ENCODE assay signal across 29 cellular contexts in genomic region chr15:27847775-27848710, GRCh38.
DNase-seq lines count a peak whose midpoint lies in the region; ATAC-seq and TF ChIP-seq lines count a peak whose summit lies in the region.
"Had no signal": no experiment of that assay in that cellular context is flagged by ENCODE, and none has a peak within 500 bp of the region (broad histone marks: within the 10 kb centered on the region; RNA-seq: fewer than 3 reads in every experiment).

No MANE protein-coding gene starts in this region.

- no peaks in the 10 kb centered on the region for H3K4me1 Mint-ChIP-seq in activated T-cell treated with anti-CD3 and anti-CD28 coated beads, Interleukin-2, amount 50 U/mL, for 72 hours (ENCODE audit: low read depth)
- H3K4me1 Mint-ChIP-seq: B cell; naive thymus-derived CD4-positive, alpha-beta T cell; WTC11 had no signal

- H3K27me3 Mint-ChIP-seq in activated T-cell treated with anti-CD3 and anti-CD28 coated beads, Interleukin-2, amount 50 U/mL, for 72 hours (ENCODE audit: low read depth) = no peaks in the 10 kb centered on the region
- H3K27me3 Mint-ChIP-seq: B cell had no signal

- no peak overlapping the region for H3K27ac ChIP-seq in RWPE2 (ENCODE audit: poor library complexity, severe bottlenecking)
- H3K27ac ChIP-seq: heart left ventricle, SK-N-MC had no signal

- H3K4me3 ChIP-seq in RWPE2 (ENCODE audit: severe bottlenecking) = no peak overlapping the region
- H3K4me3 ChIP-seq: heart left ventricle, SK-N-MC had no signal

- H3K9me3 ChIP-seq in RWPE2 (ENCODE audit: severe bottlenecking) = no peaks in the 10 kb centered on the region

- H3K27me3 ChIP-seq in RWPE2 (ENCODE audit: insufficient read depth, poor library complexity, severe bottlenecking) = no peaks in the 10 kb centered on the region
- H3K27me3 ChIP-seq: heart left ventricle had no signal

- no peak overlapping the region for H3K4me3 Mint-ChIP-seq in activated T-cell treated with anti-CD3 and anti-CD28 coated beads, Interleukin-2, amount 50 U/mL, for 72 hours
- H3K4me3 Mint-ChIP-seq: B cell; CD8-positive, alpha-beta T cell; WTC11 had no signal

- TF ChIP-seq CTCF in RWPE2 (IDR thresholded peaks at IDR 0.05; ENCODE audit: poor library complexity, severe bottlenecking) = no peak

- peak; percentile 28 for DNase-seq in NCI-H1417 treated with DMSO at 0.1 percent for 48 hours (lab: John Stamatoyannopoulos, UW)
- DNase-seq in NCI-H2171 (lab: John Stamatoyannopoulos, UW) = peak; percentile 44
- peak; percentile 48 for DNase-seq in RWPE2 (ENCODE audit: low spot score)
- DNase-seq in mesenteric fat pad (ENCODE audit: low spot score) = peak; percentile 79
- no peak for DNase-seq in activated T-cell treated with anti-CD3 and anti-CD28 coated beads, Interleukin-2, amount 50 U/mL, for 72 hours
- DNase-seq in central memory CD4-positive, alpha-beta T cell = no peak
- DNase-seq: ACHN; activated CD4-positive, alpha-beta T cell treated with anti-CD3 and anti-CD28 coated beads, Interleukin-2, amount 50 U/mL, for 1 hour; activated gamma-delta T cell treated with Interleukin-2 at 50 U/mL for 16 hours; activated T-cell treated with anti-CD3 and anti-CD28 coated beads, Interleukin-2, amount 50 U/mL, for 1 hour; CD8-positive, alpha-beta T cell; dermis blood vessel endothelial cell; DMS153; foreskin fibroblast; heart left ventricle; IMR-90; naive thymus-derived CD4-positive, alpha-beta T cell; NCI-H1694 treated with DMSO at 0.1 percent for 48 hours; NCI-H226; nucleus accumbens; stimulated activated CD4-positive, alpha-beta T cell treated with anti-CD3 and anti-CD28 coated beads, Interleukin-4, amount 100 ng/mL, for 4 hours; trophoblast cell had no signal

- no peak overlapping the region for H3K27ac Mint-ChIP-seq in activated T-cell treated with anti-CD3 and anti-CD28 coated beads, Interleukin-2, amount 50 U/mL, for 72 hours
- H3K27ac Mint-ChIP-seq: B cell; CD8-positive, alpha-beta T cell; naive thymus-derived CD4-positive, alpha-beta T cell; WTC11 had no signal

- peaks cover 10% of the 10 kb centered on the region for H3K4me1 ChIP-seq in RWPE2 (ENCODE audit: insufficient read depth, poor library complexity, severe bottlenecking)
- H3K4me1 ChIP-seq: heart left ventricle had no signal

- H3K36me3 ChIP-seq in RWPE2 (ENCODE audit: low read depth) = no peaks in the 10 kb centered on the region
- H3K36me3 ChIP-seq: heart left ventricle had no signal

- H3K36me3 Mint-ChIP-seq in activated T-cell treated with anti-CD3 and anti-CD28 coated beads, Interleukin-2, amount 50 U/mL, for 72 hours (ENCODE audit: insufficient read depth in 2 of 2) = peaks cover 3% of the 10 kb centered on the region in 2 donors
- H3K36me3 Mint-ChIP-seq: CD8-positive, alpha-beta T cell; WTC11 had no signal

- H3K9me3 Mint-ChIP-seq in activated T-cell treated with anti-CD3 and anti-CD28 coated beads, Interleukin-2, amount 50 U/mL, for 72 hours = peaks cover 3% of the 10 kb centered on the region in 2 donors
- H3K9me3 Mint-ChIP-seq: CD8-positive, alpha-beta T cell had no signal

- no peak for ATAC-seq in RWPE2 (ENCODE audit: low read depth)
- ATAC-seq in activated T-cell treated with anti-CD3 and anti-CD28 coated beads, Interleukin-2, amount 50 U/mL, for 72 hours (replicated peaks in 1 of 2) = no peak
- no peak for ATAC-seq in GM21529 (IDR thresholded peaks at IDR 0.05; ENCODE audit: unreplicated experiment)
- no peak for ATAC-seq in HG03175 (IDR thresholded peaks at IDR 0.05; ENCODE audit: unreplicated experiment)
- ATAC-seq: CD8-positive, alpha-beta T cell; esophagus mucosa; HCT116; heart left ventricle; naive thymus-derived CD4-positive, alpha-beta T cell; WTC11 had no signal

Comparison
In these comparisons a context has a peak if more than half of its experiments do, and no peak if none do; other contexts are left out.
1. DNase-seq: peak in NCI-H1417 treated with DMSO at 0.1 percent for 48 hours (single experiment), NCI-H2171 (single experiment), RWPE2 (single experiment) and mesenteric fat pad (single experiment); none in activated T-cell treated with anti-CD3 and anti-CD28 coated beads, Interleukin-2, amount 50 U/mL, for 72 hours (0 of 2) and central memory CD4-positive, alpha-beta T cell (single experiment).